In the genomic region with DNA sequence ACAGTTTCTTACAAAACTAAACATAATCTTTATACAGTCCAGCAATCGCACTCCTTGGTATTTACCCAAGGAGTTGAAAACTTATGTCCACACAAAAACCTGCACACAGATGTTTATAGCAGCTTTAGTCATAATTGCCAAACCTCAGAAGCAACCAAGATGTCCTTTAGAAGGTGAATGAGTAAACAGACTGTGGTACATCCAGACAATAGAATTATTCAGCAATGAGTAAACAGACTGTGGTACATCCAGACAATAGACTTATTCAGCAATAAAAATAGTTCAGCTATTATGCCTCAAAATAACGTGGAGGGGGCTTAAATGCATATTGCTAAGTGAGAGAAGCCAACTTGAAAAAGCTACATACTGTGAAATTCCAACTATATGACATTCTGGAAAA, we compare ENCODE assay signal across 22 cellular contexts.
DNase-seq lines count a peak whose midpoint lies in the region; ATAC-seq, FAIRE-seq and TF ChIP-seq lines count a peak whose summit lies in the region.
"Had no signal": no experiment of that assay in that cellular context is flagged by ENCODE, and none has a peak within 500 bp of the region (broad histone marks: within the 10 kb centered on the region; RNA-seq: fewer than 3 reads in every experiment).

No MANE protein-coding gene starts in this region.

- no peak overlapping the region for H3K4me3 Mint-ChIP-seq in nephron progenitor cell
- H3K4me3 Mint-ChIP-seq: nephron had no signal

- H3K4me1 Mint-ChIP-seq in nephron progenitor cell, result peaks cover 4% of the 10 kb centered on the region
- H3K4me1 Mint-ChIP-seq: nephron had no signal

- 0% methylated on average over 2 of the region's 2 CpGs for WGBS in A549 (ENCODE audit: missing lambda C conversion rate)

- peak overlapping the region; percentile 44 for H3K4me2 ChIP-seq in A549

- no peak for TF ChIP-seq RAD21 in A549 (conservative IDR thresholded peaks at IDR 0.05 in 1 of 2, IDR thresholded peaks at IDR 0.05 in 1 of 2)

- no peak for TF ChIP-seq CTCF in A549 (IDR thresholded peaks at IDR 0.05)
- TF ChIP-seq CTCF in VCaP (conservative IDR thresholded peaks at IDR 0.05), result no peak
- TF ChIP-seq CTCF in nephron progenitor cell (IDR thresholded peaks at IDR 0.05), result no peak

- POLR2A ChIA-PET in A549 (lab: Yijun Ruan, JAX), result no interaction called here

- TF ChIP-seq POLR2A in A549 (IDR thresholded peaks at IDR 0.05; ENCODE audit: low read length), result no peak

- no peak overlapping the region for H3K27ac Mint-ChIP-seq in nephron progenitor cell
- H3K27ac Mint-ChIP-seq: nephron had no signal

- CTCF ChIA-PET in A549 (lab: Yijun Ruan, JAX), result no interaction called here

- H3K27ac ChIP-seq in A549 (peak overlapping the region in 1 of 2 experiments; percentile 26; a peak in 1 of 6 replicates), VCaP (peak overlapping the region; percentile 28; the same call in 1 of the 2 replicates)
- H3K27ac ChIP-seq: C4-2B, suprapubic skin had no signal

- DNase-seq in A549 (ENCODE audit: low read depth in 1 of 2, low spot score in 1 of 2), result peak in 1 of 2 experiments; percentile 63
- DNase-seq in foreskin melanocyte, result peak; percentile 71
- no peak for DNase-seq in NCI-H446 treated with DMSO at 0.1 percent for 48 hours (lab: John Stamatoyannopoulos, UW)
- DNase-seq in DMS79 (lab: John Stamatoyannopoulos, UW), result no peak
- no peak for DNase-seq in nephron progenitor cell
- DNase-seq in T-helper 9 cell, result no peak
- DNase-seq: ACHN; activated CD4-positive, alpha-beta T cell treated with anti-CD3 and anti-CD28 coated beads, Interleukin-2, amount 50 U/mL, for 4 hours; activated gamma-delta T cell; caudate nucleus; left cardiac atrium; NCI-H1436 treated with DMSO at 0.1 percent for 48 hours; NCI-H2171 treated with DMSO at 0.1 percent for 48 hours; NCI-H526 treated with DMSO at 0.1 percent for 48 hours; posterior cingulate gyrus; SIG-M5 had no signal

- no peak overlapping the region for H3K4me3 ChIP-seq in A549
- H3K4me3 ChIP-seq: suprapubic skin had no signal

- H3K36me3 Mint-ChIP-seq in nephron progenitor cell (ENCODE audit: low read depth), result peaks cover 6% of the 10 kb centered on the region

- H3K9me3 ChIP-seq in A549, result peaks cover 37% of the 10 kb centered on the region; the same call in 2 of the 3 replicates
- H3K9me3 ChIP-seq: suprapubic skin had no signal

- H3K27me3 Mint-ChIP-seq in nephron progenitor cell (ENCODE audit: low read depth, poor library complexity), result peaks cover 13% of the 10 kb centered on the region

- ATAC-seq in A549, result peak; percentile 50 to 79; a peak in 3 of 6 replicates
- ATAC-seq in HG03342 (IDR thresholded peaks at IDR 0.05; ENCODE audit: unreplicated experiment), result peak; percentile 63
- ATAC-seq: left cardiac atrium had no signal

- TF ChIP-seq EP300 in A549 (IDR thresholded peaks at IDR 0.05), result no peak

- FAIRE-seq in A549 (lab: Jason Lieb, UNC), result peak; percentile 54
- FAIRE-seq: HTR-8/SVneo had no signal

- peaks cover 22% of the 10 kb centered on the region for H3K9me3 Mint-ChIP-seq in nephron progenitor cell

- peaks cover 12% of the 10 kb centered on the region; the same call in 2 of the 3 replicates for H3K4me1 ChIP-seq in A549

TF ChIP-seq in A549, 52 proteins besides CTCF, POLR2A, EP300 and RAD21:
- no peak for TF ChIP-seq EHF (CRISPR knock-in tag; IDR thresholded peaks at IDR 0.05)
- no peak for TF ChIP-seq MAZ (IDR thresholded peaks at IDR 0.05; ENCODE audit: borderline replicate concordance, low read depth, low read length)
- TF ChIP-seq, protein P1, sequence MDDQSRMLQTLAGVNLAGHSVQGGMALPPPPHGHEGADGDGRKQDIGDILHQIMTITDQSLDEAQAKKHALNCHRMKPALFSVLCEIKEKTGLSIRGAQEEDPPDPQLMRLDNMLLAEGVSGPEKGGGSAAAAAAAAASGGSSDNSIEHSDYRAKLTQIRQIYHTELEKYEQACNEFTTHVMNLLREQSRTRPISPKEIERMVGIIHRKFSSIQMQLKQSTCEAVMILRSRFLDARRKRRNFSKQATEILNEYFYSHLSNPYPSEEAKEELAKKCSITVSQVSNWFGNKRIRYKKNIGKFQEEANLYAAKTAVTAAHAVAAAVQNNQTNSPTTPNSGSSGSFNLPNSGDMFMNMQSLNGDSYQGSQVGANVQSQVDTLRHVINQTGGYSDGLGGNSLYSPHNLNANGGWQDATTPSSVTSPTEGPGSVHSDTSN (IDR thresholded peaks at IDR 0.05), result no peak
- no peak for TF ChIP-seq KDM5A (IDR thresholded peaks at IDR 0.05)
- TF ChIP-seq JUNB (IDR thresholded peaks at IDR 0.05), result peak; percentile 40
- peak; percentile 28; the same call in 1 of the 2 replicates for TF ChIP-seq GATA3 (IDR thresholded peaks at IDR 0.05; ENCODE audit: borderline replicate concordance)
- TF ChIP-seq, protein P2, sequence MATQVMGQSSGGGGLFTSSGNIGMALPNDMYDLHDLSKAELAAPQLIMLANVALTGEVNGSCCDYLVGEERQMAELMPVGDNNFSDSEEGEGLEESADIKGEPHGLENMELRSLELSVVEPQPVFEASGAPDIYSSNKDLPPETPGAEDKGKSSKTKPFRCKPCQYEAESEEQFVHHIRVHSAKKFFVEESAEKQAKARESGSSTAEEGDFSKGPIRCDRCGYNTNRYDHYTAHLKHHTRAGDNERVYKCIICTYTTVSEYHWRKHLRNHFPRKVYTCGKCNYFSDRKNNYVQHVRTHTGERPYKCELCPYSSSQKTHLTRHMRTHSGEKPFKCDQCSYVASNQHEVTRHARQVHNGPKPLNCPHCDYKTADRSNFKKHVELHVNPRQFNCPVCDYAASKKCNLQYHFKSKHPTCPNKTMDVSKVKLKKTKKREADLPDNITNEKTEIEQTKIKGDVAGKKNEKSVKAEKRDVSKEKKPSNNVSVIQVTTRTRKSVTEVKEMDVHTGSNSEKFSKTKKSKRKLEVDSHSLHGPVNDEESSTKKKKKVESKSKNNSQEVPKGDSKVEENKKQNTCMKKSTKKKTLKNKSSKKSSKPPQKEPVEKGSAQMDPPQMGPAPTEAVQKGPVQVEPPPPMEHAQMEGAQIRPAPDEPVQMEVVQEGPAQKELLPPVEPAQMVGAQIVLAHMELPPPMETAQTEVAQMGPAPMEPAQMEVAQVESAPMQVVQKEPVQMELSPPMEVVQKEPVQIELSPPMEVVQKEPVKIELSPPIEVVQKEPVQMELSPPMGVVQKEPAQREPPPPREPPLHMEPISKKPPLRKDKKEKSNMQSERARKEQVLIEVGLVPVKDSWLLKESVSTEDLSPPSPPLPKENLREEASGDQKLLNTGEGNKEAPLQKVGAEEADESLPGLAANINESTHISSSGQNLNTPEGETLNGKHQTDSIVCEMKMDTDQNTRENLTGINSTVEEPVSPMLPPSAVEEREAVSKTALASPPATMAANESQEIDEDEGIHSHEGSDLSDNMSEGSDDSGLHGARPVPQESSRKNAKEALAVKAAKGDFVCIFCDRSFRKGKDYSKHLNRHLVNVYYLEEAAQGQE (IDR thresholded peaks at IDR 0.05), result no peak
- TF ChIP-seq PHF8 (IDR thresholded peaks at IDR 0.05; ENCODE audit: borderline replicate concordance, low read depth), result no peak
- TF ChIP-seq CEBPB (IDR thresholded peaks at IDR 0.05), result peak in 1 of 2 experiments; percentile 49; a peak in 1 of 4 replicates
- no peak for TF ChIP-seq ESRRA (IDR thresholded peaks at IDR 0.05; ENCODE audit: borderline replicate concordance, low read length)
- no peak for TF ChIP-seq FOXS1 (CRISPR knock-in tag; IDR thresholded peaks at IDR 0.05)
- peak; percentile 33 for TF ChIP-seq MAFK (IDR thresholded peaks at IDR 0.05; ENCODE audit: partially characterized antibody)
- TF ChIP-seq, protein P3, sequence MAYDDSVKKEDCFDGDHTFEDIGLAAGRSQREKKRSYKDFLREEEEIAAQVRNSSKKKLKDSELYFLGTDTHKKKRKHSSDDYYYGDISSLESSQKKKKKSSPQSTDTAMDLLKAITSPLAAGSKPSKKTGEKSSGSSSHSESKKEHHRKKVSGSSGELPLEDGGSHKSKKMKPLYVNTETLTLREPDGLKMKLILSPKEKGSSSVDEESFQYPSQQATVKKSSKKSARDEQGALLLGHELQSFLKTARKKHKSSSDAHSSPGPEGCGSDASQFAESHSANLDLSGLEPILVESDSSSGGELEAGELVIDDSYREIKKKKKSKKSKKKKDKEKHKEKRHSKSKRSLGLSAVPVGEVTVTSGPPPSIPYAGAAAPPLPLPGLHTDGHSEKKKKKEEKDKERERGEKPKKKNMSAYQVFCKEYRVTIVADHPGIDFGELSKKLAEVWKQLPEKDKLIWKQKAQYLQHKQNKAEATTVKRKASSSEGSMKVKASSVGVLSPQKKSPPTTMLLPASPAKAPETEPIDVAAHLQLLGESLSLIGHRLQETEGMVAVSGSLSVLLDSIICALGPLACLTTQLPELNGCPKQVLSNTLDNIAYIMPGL (CRISPR knock-in tag; IDR thresholded peaks at IDR 0.05; ENCODE audit: borderline replicate concordance), result no peak
- TF ChIP-seq HOXB13 (CRISPR knock-in tag; IDR thresholded peaks at IDR 0.05; ENCODE audit: low read depth), result no peak
- TF ChIP-seq ZSCAN20 (CRISPR knock-in tag; IDR thresholded peaks at IDR 0.05), result no peak
- TF ChIP-seq CBX8 (IDR thresholded peaks at IDR 0.05), result no peak
- no peak for TF ChIP-seq HOXA7 (CRISPR knock-in tag; IDR thresholded peaks at IDR 0.05)
- TF ChIP-seq JUN (IDR thresholded peaks at IDR 0.05), result no peak
- TF ChIP-seq ZC3H11A (IDR thresholded peaks at IDR 0.05), result no peak
- TF ChIP-seq CHD2 (IDR thresholded peaks at IDR 0.05; ENCODE audit: low read length, partially characterized antibody), result no peak
- no peak for TF ChIP-seq FOSB (CRISPR knock-in tag; IDR thresholded peaks at IDR 0.05)
- TF ChIP-seq FOSL2 (IDR thresholded peaks at IDR 0.05), result no peak
- peak; percentile 56 for TF ChIP-seq FOSL2 (CRISPR knock-in tag; IDR thresholded peaks at IDR 0.05)
- TF ChIP-seq RNF2 (IDR thresholded peaks at IDR 0.05; ENCODE audit: borderline replicate concordance, low read depth), result no peak
- no peak for TF ChIP-seq HDAC2 (IDR thresholded peaks at IDR 0.05)
- no peak for TF ChIP-seq RCOR1 (IDR thresholded peaks at IDR 0.05; ENCODE audit: low read depth, low read length)
